In the genomic region with DNA sequence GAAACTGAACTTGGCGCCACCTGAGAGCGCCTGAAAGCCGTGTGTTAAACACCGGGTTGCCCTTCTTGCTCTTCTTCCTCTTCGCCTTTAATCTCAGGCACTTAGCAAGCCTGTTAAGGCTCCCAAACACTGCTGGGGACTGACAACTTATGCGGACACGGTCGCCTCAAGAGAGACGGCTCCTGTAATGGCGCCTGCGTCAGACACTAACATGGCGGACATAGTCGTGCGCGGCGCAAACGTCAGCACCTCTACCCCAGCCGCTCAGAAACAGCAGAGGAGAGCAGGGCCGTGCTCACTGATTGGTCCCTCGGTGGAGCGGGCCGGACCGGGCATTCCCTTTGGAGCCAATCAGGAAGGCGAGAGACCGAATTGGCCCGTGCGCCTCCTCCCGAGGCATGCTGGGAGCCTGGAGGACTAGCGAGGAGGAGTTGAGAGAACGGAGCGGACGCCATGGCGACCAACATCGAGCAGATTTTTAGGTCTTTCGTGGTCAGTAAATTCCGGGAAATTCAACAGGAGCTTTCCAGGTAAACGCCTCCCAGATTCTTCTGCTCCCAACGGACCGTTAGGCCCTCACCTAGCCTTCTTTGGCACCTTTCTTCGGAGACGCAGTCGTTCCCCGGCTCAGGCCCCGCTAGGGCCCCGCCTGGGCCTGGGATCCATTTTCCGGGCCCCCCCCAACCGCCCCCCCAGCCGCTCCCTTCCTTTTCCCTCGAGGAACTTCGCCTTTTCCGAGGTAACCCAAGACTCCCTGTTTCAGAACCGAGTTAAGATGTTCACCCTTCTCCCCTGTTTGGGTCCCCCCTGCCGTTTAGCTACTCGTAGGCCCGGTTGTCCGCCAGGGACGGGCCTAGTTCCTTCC, we compare ENCODE assay signal across 8 cellular contexts. TPM values are rescaled to one million over a fixed set of nuclear protein-coding genes. Genes with fewer than 3 reads are reported as not detected.
DNase-seq lines count a peak whose midpoint lies in the region; ATAC-seq and TF ChIP-seq lines count a peak whose summit lies in the region.

A gene with protein sequence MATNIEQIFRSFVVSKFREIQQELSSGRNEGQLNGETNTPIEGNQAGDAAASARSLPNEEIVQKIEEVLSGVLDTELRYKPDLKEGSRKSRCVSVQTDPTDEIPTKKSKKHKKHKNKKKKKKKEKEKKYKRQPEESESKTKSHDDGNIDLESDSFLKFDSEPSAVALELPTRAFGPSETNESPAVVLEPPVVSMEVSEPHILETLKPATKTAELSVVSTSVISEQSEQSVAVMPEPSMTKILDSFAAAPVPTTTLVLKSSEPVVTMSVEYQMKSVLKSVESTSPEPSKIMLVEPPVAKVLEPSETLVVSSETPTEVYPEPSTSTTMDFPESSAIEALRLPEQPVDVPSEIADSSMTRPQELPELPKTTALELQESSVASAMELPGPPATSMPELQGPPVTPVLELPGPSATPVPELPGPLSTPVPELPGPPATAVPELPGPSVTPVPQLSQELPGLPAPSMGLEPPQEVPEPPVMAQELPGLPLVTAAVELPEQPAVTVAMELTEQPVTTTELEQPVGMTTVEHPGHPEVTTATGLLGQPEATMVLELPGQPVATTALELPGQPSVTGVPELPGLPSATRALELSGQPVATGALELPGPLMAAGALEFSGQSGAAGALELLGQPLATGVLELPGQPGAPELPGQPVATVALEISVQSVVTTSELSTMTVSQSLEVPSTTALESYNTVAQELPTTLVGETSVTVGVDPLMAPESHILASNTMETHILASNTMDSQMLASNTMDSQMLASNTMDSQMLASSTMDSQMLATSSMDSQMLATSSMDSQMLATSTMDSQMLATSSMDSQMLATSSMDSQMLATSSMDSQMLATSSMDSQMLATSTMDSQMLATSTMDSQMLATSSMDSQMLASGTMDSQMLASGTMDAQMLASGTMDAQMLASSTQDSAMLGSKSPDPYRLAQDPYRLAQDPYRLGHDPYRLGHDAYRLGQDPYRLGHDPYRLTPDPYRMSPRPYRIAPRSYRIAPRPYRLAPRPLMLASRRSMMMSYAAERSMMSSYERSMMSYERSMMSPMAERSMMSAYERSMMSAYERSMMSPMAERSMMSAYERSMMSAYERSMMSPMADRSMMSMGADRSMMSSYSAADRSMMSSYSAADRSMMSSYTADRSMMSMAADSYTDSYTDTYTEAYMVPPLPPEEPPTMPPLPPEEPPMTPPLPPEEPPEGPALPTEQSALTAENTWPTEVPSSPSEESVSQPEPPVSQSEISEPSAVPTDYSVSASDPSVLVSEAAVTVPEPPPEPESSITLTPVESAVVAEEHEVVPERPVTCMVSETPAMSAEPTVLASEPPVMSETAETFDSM (N-terminal part only) (plus strand): TSS at position 399 of the 865 bp plus-strand sequence. CDS start 55 bp downstream, at position 454.

- peak within 1 kb of the TSS; percentile 100 for H3K27ac Mint-ChIP-seq in activated naive CD8-positive, alpha-beta T cell

- no peaks in the 10 kb centered on the region for H3K27me3 Mint-ChIP-seq in activated naive CD8-positive, alpha-beta T cell

- peak within 1 kb of the TSS; percentile 99 for H3K4me3 Mint-ChIP-seq in activated naive CD8-positive, alpha-beta T cell

- no peak for TF ChIP-seq CTCF in GM10248 (IDR thresholded peaks at IDR 0.05; ENCODE audit: control extremely low read depth, extremely low read depth, low read depth, missing control alignments)

- DNase-seq in GM10248 (ENCODE audit: extremely low spot score) (peak; percentile 97), NCI-H1105 (lab: John Stamatoyannopoulos, UW) (peak; percentile 98), SKM-1 treated with dmso at 0.1 percent for 144 hours (lab: John Stamatoyannopoulos, UW; ENCODE audit: unreplicated experiment) (peak; percentile 99), glomerular endothelial cell (ENCODE audit: extremely low read depth, low read depth, low spot score) (peak; percentile 77), occipital lobe (lab: John Stamatoyannopoulos, UW) (peak; percentile 98)

- CTCF ChIA-PET in GM10248 (lab: Yijun Ruan, JAX), result interaction anchor here (0.7 to 3.2 kb wide), 3 partner anchors 15 to 63 kb away, joined by 3 to 12 read pairs (median 4); no protein-coding TSS in a partner anchor

- POLR2A ChIA-PET in GM10248 (lab: Yijun Ruan, JAX), result interaction anchor here (0.6 to 1.5 kb wide), 4 partner anchors 9 to 46 kb away, joined by 3 to 6 read pairs (median 4); partner anchors contain the start of gene DONSON

- peaks cover 7% of the 10 kb centered on the region for H3K36me3 Mint-ChIP-seq in activated naive CD8-positive, alpha-beta T cell

- peak within 1 kb of the TSS; percentile 99 for H3K27ac ChIP-seq in temporal lobe (ENCODE audit: low read depth, low read length)

- H3K4me1 Mint-ChIP-seq in activated naive CD8-positive, alpha-beta T cell (ENCODE audit: low read depth), result peaks cover 39% of the 10 kb centered on the region

- no peaks in the 10 kb centered on the region for H3K9me3 Mint-ChIP-seq in activated naive CD8-positive, alpha-beta T cell (ENCODE audit: low read depth)

- ATAC-seq in HG02623 (IDR thresholded peaks at IDR 0.05; ENCODE audit: unreplicated experiment), result peak; percentile 93

RNA-seq across cellular contexts. Expression of the gene that starts here (rescaled TPM):
- total RNA-seq in glomerular endothelial cell, result 162 and 208 TPM in 2 replicates
- total RNA-seq in occipital lobe, result 119 TPM
- total RNA-seq in temporal lobe, result 213 TPM

Comparison
In these comparisons a context has a peak if more than half of its experiments do, and no peak if none do; other contexts are left out.
1. Peak in every context shown above with its lines: DNase-seq, ATAC-seq and H3K27ac ChIP-seq.